Comparison of ENCODE assay signal across 2 cellular contexts in genomic region chr1:204302769-204303168, GRCh38.
TF ChIP-seq lines count a peak whose summit lies in the region.

No MANE protein-coding gene starts in this region.

TF ChIP-seq in IMR-90, 13 proteins besides CTCF, POLR2A, EP300 and RAD21:
- TF ChIP-seq MAZ (IDR thresholded peaks at IDR 0.05; ENCODE audit: borderline replicate concordance, low read depth, low read length) (no peak), RCOR1 (IDR thresholded peaks at IDR 0.05; ENCODE audit: insufficient replicate concordance, low read length) (no peak), CHD1 (IDR thresholded peaks at IDR 0.05; ENCODE audit: low read depth, low read length) (no peak), RFX5 (IDR thresholded peaks at IDR 0.05; ENCODE audit: low read depth, low read length) (no peak), MAFK (IDR thresholded peaks at IDR 0.05; ENCODE audit: low read depth, low read length) (no peak), BHLHE40 (IDR thresholded peaks at IDR 0.05; ENCODE audit: low read depth, low read length) (no peak), MXI1 (IDR thresholded peaks at IDR 0.05; ENCODE audit: borderline replicate concordance, low read depth, low read length) (no peak), CEBPB (IDR thresholded peaks at IDR 0.05; ENCODE audit: low read depth, low read length) (no peak), USF2 (IDR thresholded peaks at IDR 0.05; ENCODE audit: low read depth, low read length) (no peak), NFE2L2 (IDR thresholded peaks at IDR 0.05; ENCODE audit: low read depth, low read length) (no peak), SMC3 (IDR thresholded peaks at IDR 0.05; ENCODE audit: low read depth, low read length) (no peak), ELK1 (IDR thresholded peaks at IDR 0.05; ENCODE audit: borderline replicate concordance, low read depth, low read length) (no peak)

TF ChIP-seq in K562, 482 proteins besides CTCF, POLR2A, EP300 and RAD21:
- TF ChIP-seq ASH1L (IDR thresholded peaks at IDR 0.05; ENCODE audit: borderline replicate concordance, low read depth, partially characterized antibody) (no peak), MEIS2 (IDR thresholded peaks at IDR 0.05; ENCODE audit: partially characterized antibody) (peak; percentile 21), NCOA2 (IDR thresholded peaks at IDR 0.05; ENCODE audit: partially characterized antibody in 2 of 2) (no peak), PKNOX1 (IDR thresholded peaks at IDR 0.05) (peak; percentile 32; the same call in 1 of the 2 replicates), SMAD4 (CRISPR knock-in tag; conservative IDR thresholded peaks at IDR 0.05) (no peak), YBX1 (IDR thresholded peaks at IDR 0.05) (no peak), BMI1 (IDR thresholded peaks at IDR 0.05; ENCODE audit: low read length) (no peak), PHF20 (IDR thresholded peaks at IDR 0.05; ENCODE audit: partially characterized antibody) (no peak), PRDM10 (IDR thresholded peaks at IDR 0.05; ENCODE audit: partially characterized antibody) (peak; percentile 75), MLLT1 (IDR thresholded peaks at IDR 0.05) (no peak), ATF2 (CRISPR knock-in tag; IDR thresholded peaks at IDR 0.05) (no peak), HOXB6 (CRISPR knock-in tag; IDR thresholded peaks at IDR 0.05; ENCODE audit: borderline replicate concordance) (no peak)
TF ChIP-seq in K562: peak in this region for 3.
